Comparison of ENCODE assay signal across 8 cellular contexts in the genomic region with DNA sequence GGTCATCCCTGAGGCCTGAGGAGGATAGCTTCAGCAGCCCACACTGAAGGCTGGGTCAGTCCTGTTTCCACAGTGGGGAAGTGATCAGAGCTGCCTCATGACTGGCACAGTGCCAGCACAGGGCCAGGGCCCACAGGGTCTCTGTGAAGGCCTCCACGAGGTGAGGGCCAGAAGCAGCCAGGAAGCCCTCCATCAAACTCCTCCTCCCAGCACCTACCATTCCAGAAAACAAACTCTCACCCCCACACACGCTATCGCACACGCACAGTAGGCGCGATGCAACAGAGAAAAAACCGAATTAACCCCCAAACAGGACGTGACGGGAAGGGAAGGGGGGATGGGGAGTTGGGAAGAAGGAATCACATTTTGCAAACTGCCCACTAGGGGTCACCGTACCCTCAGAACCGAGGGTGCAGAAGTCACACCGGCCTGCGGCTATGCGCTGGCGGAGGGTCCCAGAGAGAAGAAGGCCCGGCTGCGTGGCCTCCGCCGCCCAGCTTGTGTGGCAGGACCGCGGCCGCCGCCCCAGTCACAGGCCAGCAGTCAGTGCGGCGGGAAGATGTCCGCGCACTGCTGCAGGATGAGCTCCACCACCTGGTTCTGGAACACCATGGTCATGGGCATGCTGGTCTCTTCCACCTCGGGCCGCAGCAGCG. TPM values are rescaled to one million over a fixed set of nuclear protein-coding genes. Genes with fewer than 3 reads are reported as not detected.
DNase-seq lines count a peak whose midpoint lies in the region; ATAC-seq and TF ChIP-seq lines count a peak whose summit lies in the region.

No MANE protein-coding gene starts in this region.

- BruUV-seq in PC-9 (replicated peaks; lab: Mats Ljungman, UMichigan): TSS peak; percentile 14

- CTCF ChIA-PET in CD8-positive, alpha-beta memory T cell (lab: Charles Lee): interaction anchor here (0.9 to 1.1 kb wide), 2 partner anchors 14 to 118 kb away, joined by 3 to 4 read pairs; no protein-coding TSS in a partner anchor
- CTCF ChIA-PET in PC-9 (lab: Charles Lee): interaction anchor here (0.6 kb wide), 1 partner anchor 554 kb away, joined by 9 read pairs; no protein-coding TSS in a partner anchor

- no peaks in the 10 kb centered on the region for H3K4me1 Mint-ChIP-seq in CD8-positive, alpha-beta memory T cell
- H3K4me1 Mint-ChIP-seq in progenitor cell of endocrine pancreas (ENCODE audit: low read depth): peaks cover 1% of the 10 kb centered on the region

- ATAC-seq in left ventricle myocardium superior (peak; percentile 68), GM18511 (IDR thresholded peaks at IDR 0.05; ENCODE audit: unreplicated experiment) (no peak), HG03342 (IDR thresholded peaks at IDR 0.05; ENCODE audit: unreplicated experiment) (no peak)

- H3K36me3 ChIP-seq in CD8-positive, alpha-beta memory T cell (ENCODE audit: insufficient read depth, low read length): peaks cover 26% of the 10 kb centered on the region
- H3K36me3 ChIP-seq in PC-9 (ENCODE audit: low read depth): peaks cover 30% of the 10 kb centered on the region; the same call in 1 of the 2 replicates

- DNase-seq in CD8-positive, alpha-beta memory T cell: peak in 2 of 5 donors; percentile 29 to 41
- DNase-seq in HT-29 (ENCODE audit: low spot score): peak; percentile 69
- peak in 1 of 2 experiments; percentile 36 for DNase-seq in PC-9
- peak; percentile 45 for DNase-seq in amniotic stem cell (lab: John Stamatoyannopoulos, UW)
- peak; percentile 77 for DNase-seq in left ventricle myocardium superior
- peak; percentile 69 for DNase-seq in progenitor cell of endocrine pancreas (ENCODE audit: low spot score, unreplicated experiment)

- TF ChIP-seq CTCF in PC-9 (conservative IDR thresholded peaks at IDR 0.05) (peak; percentile 88), progenitor cell of endocrine pancreas (IDR thresholded peaks at IDR 0.05; ENCODE audit: unreplicated experiment) (peak; percentile 85)

- no peaks in the 10 kb centered on the region for H3K4me1 ChIP-seq in CD8-positive, alpha-beta memory T cell (ENCODE audit: insufficient read depth, low read length)
- no peaks in the 10 kb centered on the region for H3K4me1 ChIP-seq in PC-9 (replicated peaks; ENCODE audit: insufficient read depth)

- POLR2A ChIA-PET in CD8-positive, alpha-beta memory T cell (lab: Charles Lee): no interaction called here
- POLR2A ChIA-PET in PC-9 (lab: Charles Lee; ENCODE audit: unreplicated experiment): no interaction called here

- no peaks in the 10 kb centered on the region for H3K27me3 Mint-ChIP-seq in CD8-positive, alpha-beta memory T cell
- H3K27me3 Mint-ChIP-seq in progenitor cell of endocrine pancreas: peaks cover 18% of the 10 kb centered on the region

- no peak overlapping the region for H2AFZ ChIP-seq in PC-9

- no peaks in the 10 kb centered on the region for H3K9me3 Mint-ChIP-seq in CD8-positive, alpha-beta memory T cell
- H3K9me3 Mint-ChIP-seq in progenitor cell of endocrine pancreas (ENCODE audit: low read depth): no peaks in the 10 kb centered on the region

- H3K4me3 ChIP-seq in CD8-positive, alpha-beta memory T cell (ENCODE audit: low read length): no peak overlapping the region
- H3K4me3 ChIP-seq in PC-9: no peak overlapping the region

- H3K9me2 ChIP-seq in PC-9 (ENCODE audit: insufficient read depth): no peaks in the 10 kb centered on the region

- intact Hi-C loops in PC-9 (cut with micrococcal nuclease; ENCODE audit: unreplicated experiment) (loop anchor here (5.0 kb wide), 1 partner anchor 437 kb away; no protein-coding TSS in a partner anchor), left ventricle myocardium superior (cut with micrococcal nuclease) (no loop called here)

- no peaks in the 10 kb centered on the region for H3K27me3 ChIP-seq in CD8-positive, alpha-beta memory T cell (ENCODE audit: insufficient read depth, low read length, poor library complexity, severe bottlenecking)
- no peaks in the 10 kb centered on the region for H3K27me3 ChIP-seq in PC-9 (ENCODE audit: insufficient read depth, low read depth)

- no peak overlapping the region for H3K4me2 ChIP-seq in PC-9

- no peak overlapping the region for H3K4me3 Mint-ChIP-seq in CD8-positive, alpha-beta memory T cell
- no peak overlapping the region for H3K4me3 Mint-ChIP-seq in progenitor cell of endocrine pancreas (ENCODE audit: low read depth)

- peaks cover 21% of the 10 kb centered on the region for H4K20me1 ChIP-seq in PC-9 (ENCODE audit: insufficient read depth)

- no peaks in the 10 kb centered on the region for H3K79me2 ChIP-seq in PC-9 (ENCODE audit: low read depth)

- H3K9me3 ChIP-seq in CD8-positive, alpha-beta memory T cell (ENCODE audit: low read length): no peaks in the 10 kb centered on the region
- H3K9me3 ChIP-seq in PC-9 (ENCODE audit: insufficient read depth, low read depth): no peaks in the 10 kb centered on the region

- peak overlapping the region; percentile 24 for H3K27ac ChIP-seq in CD8-positive, alpha-beta memory T cell (ENCODE audit: low read depth, low read length)
- H3K27ac ChIP-seq in PC-9: no peak overlapping the region

- peaks cover 4 to 56% (median 11%) of the 10 kb centered on the region in 3 donors for H3K36me3 Mint-ChIP-seq in CD8-positive, alpha-beta memory T cell
- H3K36me3 Mint-ChIP-seq in progenitor cell of endocrine pancreas (ENCODE audit: insufficient read depth): peaks cover 8% of the 10 kb centered on the region

- H3F3A ChIP-seq in PC-9 (ENCODE audit: insufficient read depth, low read depth): peaks cover 43% of the 10 kb centered on the region; the same call in 1 of the 2 replicates

- H3K27ac Mint-ChIP-seq in CD8-positive, alpha-beta memory T cell: no peak overlapping the region
- no peak overlapping the region for H3K27ac Mint-ChIP-seq in progenitor cell of endocrine pancreas

RNA-seq across cellular contexts. Expression of a gene that starts 37.6 kb away (rescaled TPM):
- 10 to 100 TPM; 39.9 to 43.8 TPM for total RNA-seq in CD8-positive, alpha-beta memory T cell
- polyA plus RNA-seq in CD8-positive, alpha-beta memory T cell: 32.3 TPM
- 171 and 180 TPM in 2 replicates for total RNA-seq in HT-29 (2014; rRNA removed; shearing (Covaris generic))
- total RNA-seq in PC-9 (2021) (60.6 and 61.4 TPM in 2 replicates), left ventricle myocardium superior (37.3 TPM), progenitor cell of endocrine pancreas (7.6 and 12.7 TPM in 2 replicates)
